ENCODE assay signal across 1 cellular context in the genomic region with DNA sequence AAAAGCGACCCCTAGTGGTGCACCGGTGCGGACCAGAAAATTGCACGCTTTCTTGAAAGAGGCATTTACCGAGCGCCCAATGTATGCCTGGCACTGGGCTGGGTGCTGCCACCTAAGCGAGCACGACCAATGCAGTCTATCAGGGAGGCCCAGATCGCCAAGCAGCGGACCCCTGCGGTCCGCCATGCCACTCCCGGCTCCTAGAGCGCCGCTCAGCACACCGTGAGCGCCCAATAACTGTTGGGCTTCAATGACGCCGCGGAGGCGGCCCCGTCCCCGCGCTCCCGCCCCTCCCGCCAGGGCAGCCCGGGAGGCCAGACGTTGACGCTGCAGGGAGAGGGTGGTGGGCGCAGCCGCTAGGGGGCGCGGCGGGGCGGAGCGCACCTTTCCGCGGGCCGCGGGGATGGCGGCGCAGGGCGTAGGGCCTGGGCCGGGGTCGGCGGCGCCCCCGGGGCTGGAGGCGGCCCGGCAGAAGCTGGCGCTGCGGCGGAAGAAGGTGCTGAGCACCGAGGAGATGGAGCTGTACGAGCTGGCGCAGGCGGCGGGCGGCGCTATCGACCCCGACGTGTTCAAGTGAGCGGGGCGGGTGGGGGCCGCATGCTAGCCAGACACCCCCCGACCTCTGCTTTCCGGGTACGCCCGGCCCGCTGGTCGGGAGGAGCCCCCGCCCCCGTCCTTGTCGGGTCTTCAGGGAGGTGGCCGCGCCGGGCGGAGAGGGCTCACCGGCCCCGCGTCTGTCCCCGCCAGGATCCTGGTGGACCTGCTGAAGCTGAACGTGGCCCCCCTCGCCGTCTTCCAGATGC.
TF ChIP-seq lines count a peak whose summit lies in the region.

A gene with protein sequence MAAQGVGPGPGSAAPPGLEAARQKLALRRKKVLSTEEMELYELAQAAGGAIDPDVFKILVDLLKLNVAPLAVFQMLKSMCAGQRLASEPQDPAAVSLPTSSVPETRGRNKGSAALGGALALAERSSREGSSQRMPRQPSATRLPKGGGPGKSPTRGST (plus strand): TSS at position 383 of the 803 bp plus-strand sequence. CDS start 21 bp downstream, at position 404.

TF ChIP-seq in HEK293, 187 proteins besides CTCF, POLR2A, EP300 and RAD21 (continued from another document):
- TF ChIP-seq ZNF423 (tag by site-specific recombination; IDR thresholded peaks at IDR 0.05): 0 out of 2 replicates have a peak, but pooled peaks have one; percentile 26
- peak; percentile 27; the same call in 1 of the 2 replicates for TF ChIP-seq YY1 (tag by site-specific recombination; IDR thresholded peaks at IDR 0.05)
